ENCODE assay signal across 8 cellular contexts in the genomic region with DNA sequence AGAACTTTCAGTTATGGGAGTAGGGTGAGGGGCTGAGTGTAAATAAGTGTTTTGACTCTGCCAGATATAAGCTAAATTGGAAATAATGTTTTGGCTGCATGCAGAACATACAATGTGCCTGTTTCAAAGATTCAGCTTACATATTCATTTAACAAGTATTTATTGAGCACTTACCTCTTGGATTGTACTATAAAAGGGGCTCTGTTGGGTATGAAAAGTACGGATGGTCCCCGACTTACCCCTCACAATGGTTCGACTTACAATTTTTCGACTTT. TPM values are rescaled to one million over a fixed set of nuclear protein-coding genes. Genes with fewer than 3 reads are reported as not detected.
DNase-seq lines count a peak whose midpoint lies in the region; ATAC-seq lines count a peak whose summit lies in the region.

No MANE protein-coding gene starts in this region.

- intact Hi-C loops in head of caudate nucleus (cut with DNase I), result no loop called here

- no peak for ATAC-seq in activated naive CD4-positive, alpha-beta T cell treated with anti-CD3 and anti-CD28 coated beads, Interleukin-2, amount 50 U/mL, for 72 hours
- no peak for ATAC-seq in stimulated activated naive B cell treated with anti-CD40 and anti-IgM and Interleukin-4, amounts not matched to agents 10 μg/mL and 1 μg/mL and 100 μg/mL, for 72 hours (replicated peaks)

- peaks cover 7% of the 10 kb centered on the region for H3K27me3 ChIP-seq in HUES48 (ENCODE audit: control insufficient read depth, insufficient read depth, low read length)

- no peaks in the 10 kb centered on the region for H3K9me3 ChIP-seq in HUES48 (ENCODE audit: control insufficient read depth, insufficient read depth, low read length)
- H3K9me3 ChIP-seq in iPS-18c (ENCODE audit: control insufficient read depth, insufficient read depth, low read length), result peaks cover 4% of the 10 kb centered on the region

- no peak overlapping the region for H3K27ac ChIP-seq in HUES48 (ENCODE audit: low read depth, low read length)

- no peak overlapping the region for H3K9ac ChIP-seq in HUES48 (ENCODE audit: low read depth, low read length)

- H3K4me3 Mint-ChIP-seq in stimulated activated naive B cell treated with anti-CD40 and anti-IgM and Interleukin-4, amounts not matched to agents 10 μg/mL and 1 μg/mL and 100 μg/mL, for 72 hours, result peak overlapping the region; percentile 84

- DNase-seq in activated naive CD4-positive, alpha-beta T cell treated with anti-CD3 and anti-CD28 coated beads, Interleukin-2, amount 50 U/mL, for 72 hours (ENCODE audit: low spot score in 2 of 2), result no peak
- no peak for DNase-seq in stimulated activated naive B cell treated with anti-CD40 and anti-IgM and Interleukin-4, amounts not matched to agents 10 μg/mL and 1 μg/mL and 100 μg/mL, for 72 hours
- no peak for DNase-seq in head of caudate nucleus
- DNase-seq in A172 (ENCODE audit: low spot score), result no peak
- no peak for DNase-seq in RPMI8226
- DNase-seq in activated gamma-delta T cell (lab: John Stamatoyannopoulos, UW), result no peak

- H3K4me1 Mint-ChIP-seq in stimulated activated naive B cell treated with anti-CD40 and anti-IgM and Interleukin-4, amounts not matched to agents 10 μg/mL and 1 μg/mL and 100 μg/mL, for 72 hours, result peaks cover 8 to 20% of the 10 kb centered on the region in 2 donors

- peaks cover 19% of the 10 kb centered on the region for H3K4me1 ChIP-seq in HUES48 (ENCODE audit: control insufficient read depth, insufficient read depth, low read length)

- peaks cover 0 to 16% of the 10 kb centered on the region in 2 donors for H3K36me3 Mint-ChIP-seq in activated naive CD4-positive, alpha-beta T cell treated with anti-CD3 and anti-CD28 coated beads, Interleukin-2, amount 50 U/mL, for 72 hours
- no peaks in the 10 kb centered on the region for H3K36me3 Mint-ChIP-seq in stimulated activated naive B cell treated with anti-CD40 and anti-IgM and Interleukin-4, amounts not matched to agents 10 μg/mL and 1 μg/mL and 100 μg/mL, for 72 hours

- H3K4me3 ChIP-seq in HUES48 (ENCODE audit: low read depth, low read length) (peak overlapping the region; percentile 78), iPS-18c (ENCODE audit: insufficient read depth, low read depth, low read length) (peak overlapping the region; percentile 69; the same call in 1 of the 2 replicates)

- no peaks in the 10 kb centered on the region for H3K27me3 Mint-ChIP-seq in stimulated activated naive B cell treated with anti-CD40 and anti-IgM and Interleukin-4, amounts not matched to agents 10 μg/mL and 1 μg/mL and 100 μg/mL, for 72 hours

- H3K36me3 ChIP-seq in HUES48 (ENCODE audit: control insufficient read depth, insufficient read depth, low read length), result no peaks in the 10 kb centered on the region

- no peaks in the 10 kb centered on the region for H3K9me3 Mint-ChIP-seq in activated naive CD4-positive, alpha-beta T cell treated with anti-CD3 and anti-CD28 coated beads, Interleukin-2, amount 50 U/mL, for 72 hours
- no peaks in the 10 kb centered on the region for H3K9me3 Mint-ChIP-seq in stimulated activated naive B cell treated with anti-CD40 and anti-IgM and Interleukin-4, amounts not matched to agents 10 μg/mL and 1 μg/mL and 100 μg/mL, for 72 hours

- peak overlapping the region; percentile 75 to 96 for H3K27ac Mint-ChIP-seq in activated naive CD4-positive, alpha-beta T cell treated with anti-CD3 and anti-CD28 coated beads, Interleukin-2, amount 50 U/mL, for 72 hours
- peak overlapping the region; percentile 87 for H3K27ac Mint-ChIP-seq in stimulated activated naive B cell treated with anti-CD40 and anti-IgM and Interleukin-4, amounts not matched to agents 10 μg/mL and 1 μg/mL and 100 μg/mL, for 72 hours

RNA-seq across cellular contexts. Expression of a gene that starts 0.8 kb away (rescaled TPM):
- 10 to 100 TPM; 57.9 to 66.5 TPM for total RNA-seq in activated naive CD4-positive, alpha-beta T cell treated with anti-CD3 and anti-CD28 coated beads, Interleukin-2, amount 50 U/mL, for 72 hours
- 18.5 and 21.1 TPM in 2 replicates for total RNA-seq in A172 (2014; rRNA removed; shearing (Covaris generic))

RNA-seq across cellular contexts. Expression of a gene that starts 5.3 kb away (rescaled TPM):
- total RNA-seq in activated naive CD4-positive, alpha-beta T cell treated with anti-CD3 and anti-CD28 coated beads, Interleukin-2, amount 50 U/mL, for 72 hours, result 10 to 100 TPM; 22.8 to 34.8 TPM
- not detected in 2 replicates for total RNA-seq in A172 (2014; rRNA removed; shearing (Covaris generic))

RNA-seq across cellular contexts. Expression of a gene that starts 56.1 kb away (rescaled TPM):
- 10 to 100 TPM; 21.6 to 25.4 TPM for total RNA-seq in activated naive CD4-positive, alpha-beta T cell treated with anti-CD3 and anti-CD28 coated beads, Interleukin-2, amount 50 U/mL, for 72 hours
- 8.0 and 8.6 TPM in 2 replicates for total RNA-seq in A172 (2014; rRNA removed; shearing (Covaris generic))

Comparison
In these comparisons a context has a peak if more than half of its experiments do, and no peak if none do; other contexts are left out.
1. RNA of a gene that starts 5.3 kb away (total RNA-seq): 22.8 to 34.8 TPM in activated naive CD4-positive, alpha-beta T cell treated with anti-CD3 and anti-CD28 coated beads, Interleukin-2, amount 50 U/mL, for 72 hours; not detected in A172; every median in the first group is over 10 times any median in the second.